In the genomic region with DNA sequence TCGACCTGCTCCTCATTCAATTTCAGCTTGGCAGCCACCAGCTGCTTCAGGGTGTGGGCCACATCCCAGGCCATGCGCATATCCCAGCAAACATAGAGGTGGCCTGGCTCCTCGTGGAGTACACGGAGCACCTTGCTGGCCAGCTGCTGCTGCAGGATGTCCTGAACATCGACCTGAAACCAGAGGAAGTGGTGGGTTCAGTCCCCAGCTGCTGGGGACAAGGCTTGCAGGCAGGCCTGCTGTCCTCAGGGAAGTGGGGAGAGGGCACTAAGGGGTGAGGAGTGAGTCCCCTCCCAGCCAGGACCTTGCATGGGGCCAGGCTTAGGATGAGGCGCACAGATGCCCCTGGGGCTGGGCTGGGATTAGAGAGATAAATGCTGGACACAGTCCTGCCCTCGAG, we compare ENCODE assay signal across 31 cellular contexts.
"Had no signal": no experiment of that assay in that cellular context is flagged by ENCODE, and none has a peak within 500 bp of the region (broad histone marks: within the 10 kb centered on the region; RNA-seq: fewer than 3 reads in every experiment).

No MANE protein-coding gene starts in this region.

- FAIRE-seq: islet of Langerhans, urothelium cell line had no signal

- H3K4me2 ChIP-seq: neural progenitor cell had no signal

- H3K9ac ChIP-seq: neural progenitor cell, parathyroid adenoma had no signal

- ATAC-seq: heart left ventricle; left cardiac atrium; left lobe of liver; lower lobe of right lung; natural killer cell; psoas muscle; right lobe of liver; stimulated activated naive B cell treated with anti-CD40 and anti-IgM and Interleukin-4, amounts not matched to agents 10 μg/mL and 1 μg/mL and 100 μg/mL, for 72 hours had no signal

- H3K9me3 ChIP-seq: heart left ventricle, lower lobe of right lung, psoas muscle, right lobe of liver, stomach, suprapubic skin, thoracic aorta, tibial artery, upper lobe of right lung had no signal

- H3K27me3 ChIP-seq: heart left ventricle, neural progenitor cell, right lobe of liver, suprapubic skin, upper lobe of right lung had no signal

- H3K4me1 ChIP-seq: lower lobe of right lung, neural progenitor cell, parathyroid adenoma, psoas muscle, right lobe of liver, tibial artery, upper lobe of right lung had no signal

- H3K27ac ChIP-seq: heart left ventricle, lower lobe of right lung, neural progenitor cell, parathyroid adenoma, psoas muscle, right lobe of liver, skin epidermis, stomach, suprapubic skin, thoracic aorta, tibial artery, upper lobe of right lung had no signal

- H3K36me3 ChIP-seq: heart left ventricle, lower lobe of right lung, neural progenitor cell, right lobe of liver, suprapubic skin, thoracic aorta, tibial artery, upper lobe of right lung had no signal

- H3K4me3 ChIP-seq: heart left ventricle, lower lobe of right lung, neural progenitor cell, psoas muscle, right lobe of liver, skin epidermis, stomach, suprapubic skin, thoracic aorta, tibial artery, upper lobe of right lung had no signal

- H2AFZ ChIP-seq: neural progenitor cell, parathyroid adenoma had no signal

- DNase-seq: glutamatergic neuron; heart left ventricle; hypothalamus; immature natural killer cell; left cardiac atrium; lower lobe of right lung; mammary epithelial cell; mesendoderm; naive B cell; natural killer cell; nephron progenitor cell; psoas muscle; right lobe of liver; stimulated activated CD4-positive, alpha-beta T cell treated with anti-CD3 and anti-CD28 coated beads, Interleukin-12 subunit alpha, Interleukin-12 subunit beta, amount 100 ng/mL, for 4 hours; stimulated activated CD4-positive, alpha-beta T cell treated with anti-CD3 and anti-CD28 coated beads, Interleukin-15, amount 100 ng/mL, for 24 hours; stimulated activated CD4-positive, alpha-beta T cell treated with anti-CD3 and anti-CD28 coated beads, Interleukin-2, amount 100 ng/mL, for 24 hours; stimulated activated CD4-positive, alpha-beta T cell treated with anti-CD3 and anti-CD28 coated beads, Interleukin-4, amount 100 ng/mL, for 1 hour; stimulated activated naive B cell treated with anti-CD40 and anti-IgM and Interleukin-4, amounts not matched to agents 10 μg/mL and 1 μg/mL and 100 μg/mL, for 72 hours; stimulated activated naive CD8-positive, alpha-beta T cell treated with anti-CD3 and anti-CD28 coated beads, Interleukin-15, Interleukin-2, amounts not matched to agents 100 U/mL and 50 U/mL, for 24 hours; stomach; tibial artery; trophoblast cell; upper lobe of right lung had no signal

- H3K79me2 ChIP-seq: parathyroid adenoma had no signal
